ENCODE assay signal across 17 cellular contexts in the genomic region with DNA sequence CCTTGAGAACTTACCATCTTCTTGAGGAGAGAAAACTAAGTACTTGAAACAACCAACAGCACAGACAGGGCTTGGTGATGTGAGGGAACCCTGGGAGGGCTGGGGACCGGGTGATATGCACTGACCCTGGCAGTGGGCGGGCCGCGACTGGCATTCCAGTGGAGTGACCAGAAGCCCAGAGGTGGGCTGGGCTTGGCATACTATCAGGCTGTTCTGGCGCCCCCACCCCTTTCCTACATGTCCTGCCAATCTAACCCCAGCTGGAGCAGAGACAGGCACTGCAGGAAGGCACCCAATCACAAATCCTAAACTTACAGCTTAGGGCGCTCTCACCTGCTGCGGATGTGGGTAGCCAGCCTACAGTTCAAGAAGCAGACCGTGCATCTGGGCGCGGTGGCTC. TPM values are rescaled to one million over a fixed set of nuclear protein-coding genes. Genes with fewer than 3 reads are reported as not detected.
A peak's percentile ranks its signal among the peaks of the same experiment; 100 is the strongest.
DNase-seq lines count a peak whose midpoint lies in the region; TF ChIP-seq lines count a peak whose summit lies in the region.
"Had no signal": no experiment of that assay in that cellular context is flagged by ENCODE, and none has a peak within 500 bp of the region (broad histone marks: within the 10 kb centered on the region; RNA-seq: fewer than 3 reads in every experiment).

No MANE protein-coding gene starts in this region.

- no TSS peak for BruUV-seq in MCF 10A (replicated peaks; lab: Mats Ljungman, UMichigan)
- BruUV-seq in mammary epithelial cell (replicated peaks; lab: Mats Ljungman, UMichigan): no TSS peak

- DNase-seq in MCF 10A (ENCODE audit: unreplicated experiment): peak; percentile 32
- no peak for DNase-seq in mammary epithelial cell
- no peak for DNase-seq in epithelial cell of prostate (ENCODE audit: low read depth, low spot score)
- peak; percentile 60 for DNase-seq in myocyte (ENCODE audit: low read depth)
- no peak for DNase-seq in vagina (ENCODE audit: extremely low spot score in 2 of 2)
- DNase-seq in NCI-H1436 (lab: John Stamatoyannopoulos, UW): no peak
- DNase-seq in activated T-helper 2 cell treated with anti-CD3 and anti-CD28 coated beads, Interferon-gamma antibody, Interleukin-2, Interleukin-4, amounts not matched to agents 10 μg/mL and 5 μg/mL and 100 μg/mL, durations not matched to agents 14 hours and 24 hours and 36 hours (ENCODE audit: low spot score): no peak
- no peak for DNase-seq in medulla oblongata (ENCODE audit: extremely low spot score)
- DNase-seq: 8988T; activated CD8-positive, alpha-beta T cell treated with anti-CD3 and anti-CD28 coated beads for 36 hours; activated gamma-delta T cell treated with Interleukin-2 at 50 U/mL for 16 hours; caudate nucleus; CD8-positive, alpha-beta memory T cell; HCEC 1CT; mucosa of descending colon; NCI-H146; NCI-H510A treated with DMSO at 0.1 percent for 48 hours had no signal

- POLR2A ChIA-PET in MCF 10A (lab: Yijun Ruan, JAX): interaction anchor here (1.9 to 2.9 kb wide), 5 partner anchors 14 to 146 kb away, joined by 8 to 19 read pairs (median 15); a partner anchor contains a TSS

- peaks cover 47% of the 10 kb centered on the region for H3K36me3 Mint-ChIP-seq in MCF 10A (ENCODE audit: insufficient read depth, unreplicated experiment)
- peaks cover 29% of the 10 kb centered on the region for H3K36me3 Mint-ChIP-seq in activated T-helper 2 cell treated with anti-CD3 and anti-CD28 coated beads, Interferon-gamma antibody, Interleukin-2, Interleukin-4, amounts not matched to agents 10 μg/mL and 5 μg/mL and 100 μg/mL, durations not matched to agents 14 hours and 24 hours and 36 hours (ENCODE audit: low read depth)

- no peak overlapping the region for H3K4me2 ChIP-seq in mammary epithelial cell (ENCODE audit: insufficient read depth, low read depth, low read length)

- no peak overlapping the region for H3K9ac ChIP-seq in mammary epithelial cell (ENCODE audit: insufficient read depth, low read length)

- no peaks in the 10 kb centered on the region for H4K20me1 ChIP-seq in mammary epithelial cell (ENCODE audit: insufficient read depth, low read length)

- H3K79me2 ChIP-seq in mammary epithelial cell (ENCODE audit: insufficient read depth, low read length): peaks cover 62% of the 10 kb centered on the region

- no peak overlapping the region for H3K4me3 ChIP-seq in mammary epithelial cell (replicated peaks in 1 of 3; ENCODE audit: insufficient read depth in 1 of 3, low read depth in 2 of 3, low read length in 3 of 3)
- H3K4me3 ChIP-seq in vagina: no peak overlapping the region
- H3K4me3 ChIP-seq: mucosa of descending colon had no signal

- no peaks in the 10 kb centered on the region for H3K9me3 ChIP-seq in mammary epithelial cell (replicated peaks; ENCODE audit: insufficient read depth, low read length)
- H3K9me3 ChIP-seq in vagina: no peaks in the 10 kb centered on the region
- H3K9me3 ChIP-seq: mucosa of descending colon had no signal

- no peak for TF ChIP-seq POLR2A in vagina (IDR thresholded peaks at IDR 0.05)

- CTCF ChIA-PET in MCF 10A (lab: Yijun Ruan, JAX): interaction anchor here (0.8 kb wide), 1 partner anchor 112 kb away, joined by 4 read pairs; no protein-coding TSS in a partner anchor
- CTCF ChIA-PET in mammary epithelial cell (lab: Charles Lee; ENCODE audit: low non-redundant PET): no interaction called here

- no peaks in the 10 kb centered on the region for H3K27me3 Mint-ChIP-seq in MCF 10A (ENCODE audit: insufficient read depth, unreplicated experiment)
- no peaks in the 10 kb centered on the region for H3K27me3 Mint-ChIP-seq in activated T-helper 2 cell treated with anti-CD3 and anti-CD28 coated beads, Interferon-gamma antibody, Interleukin-2, Interleukin-4, amounts not matched to agents 10 μg/mL and 5 μg/mL and 100 μg/mL, durations not matched to agents 14 hours and 24 hours and 36 hours (ENCODE audit: low read depth)
- H3K27me3 Mint-ChIP-seq: activated CD8-positive, alpha-beta T cell treated with anti-CD3 and anti-CD28 coated beads for 36 hours; CD8-positive, alpha-beta memory T cell had no signal

- H3K27ac ChIP-seq in mammary epithelial cell (ENCODE audit: insufficient read depth, low read depth, low read length) (no peak overlapping the region), epithelial cell of prostate (peak overlapping the region; percentile 97), vagina (peak overlapping the region; percentile 93)

- H3K36me3 ChIP-seq in mammary epithelial cell (ENCODE audit: insufficient read depth, low read length) (peaks cover 29% of the 10 kb centered on the region), vagina (peaks cover 4 to 45% of the 10 kb centered on the region in 2 donors)

- H2AFZ ChIP-seq in mammary epithelial cell (ENCODE audit: low read depth, low read length): no peak overlapping the region

- peaks cover 67% of the 10 kb centered on the region for H3K4me1 ChIP-seq in mammary epithelial cell (ENCODE audit: insufficient read depth, low read length)
- H3K4me1 ChIP-seq in vagina: peaks cover 59% of the 10 kb centered on the region

- H3K27ac Mint-ChIP-seq in MCF 10A (ENCODE audit: low read depth, unreplicated experiment): no peak overlapping the region
- no peak overlapping the region for H3K27ac Mint-ChIP-seq in activated T-helper 2 cell treated with anti-CD3 and anti-CD28 coated beads, Interferon-gamma antibody, Interleukin-2, Interleukin-4, amounts not matched to agents 10 μg/mL and 5 μg/mL and 100 μg/mL, durations not matched to agents 14 hours and 24 hours and 36 hours
- H3K27ac Mint-ChIP-seq: activated CD8-positive, alpha-beta T cell treated with anti-CD3 and anti-CD28 coated beads for 36 hours; CD8-positive, alpha-beta memory T cell had no signal

- H3K9me3 Mint-ChIP-seq in MCF 10A (ENCODE audit: unreplicated experiment): no peaks in the 10 kb centered on the region
- no peaks in the 10 kb centered on the region for H3K9me3 Mint-ChIP-seq in activated T-helper 2 cell treated with anti-CD3 and anti-CD28 coated beads, Interferon-gamma antibody, Interleukin-2, Interleukin-4, amounts not matched to agents 10 μg/mL and 5 μg/mL and 100 μg/mL, durations not matched to agents 14 hours and 24 hours and 36 hours
- H3K9me3 Mint-ChIP-seq: activated CD8-positive, alpha-beta T cell treated with anti-CD3 and anti-CD28 coated beads for 36 hours; CD8-positive, alpha-beta memory T cell had no signal

- in situ Hi-C loops in mammary epithelial cell (cut with MboI; ENCODE audit: low sequenced_read_pairs in 2 of 2): no loop called here

- TF ChIP-seq CTCF in MCF 10A (IDR thresholded peaks at IDR 0.05; ENCODE audit: unreplicated experiment): no peak
- no peak for TF ChIP-seq CTCF in mammary epithelial cell (conservative IDR thresholded peaks at IDR 0.05 in 1 of 2, IDR thresholded peaks at IDR 0.05 in 1 of 2; ENCODE audit: extremely low read depth in 1 of 2, insufficient read depth in 1 of 2, low read depth in 1 of 2, low read length in 2 of 2)
- TF ChIP-seq CTCF in vagina (IDR thresholded peaks at IDR 0.05): no peak

- intact Hi-C loops in MCF 10A (cut with micrococcal nuclease) (loop anchor here (2.0 to 5.0 kb wide), 3 partner anchors 23 to 79 kb away; a partner anchor contains a TSS), mammary epithelial cell (cut with micrococcal nuclease) (loop anchor here (2.0 to 5.0 kb wide), 4 partner anchors 53 to 214 kb away; a partner anchor contains a TSS), vagina (cut with DNase I) (no loop called here)
- intact Hi-C loops in activated T-helper 2 cell treated with anti-CD3 and anti-CD28 coated beads, Interferon-gamma antibody, Interleukin-2, Interleukin-4, amounts not matched to agents 10 μg/mL and 5 μg/mL and 100 μg/mL, durations not matched to agents 14 hours and 24 hours and 36 hours (cut with micrococcal nuclease): no loop called here

- WGBS in mammary epithelial cell (ENCODE audit: low coverage, missing lambda C conversion rate): 60% methylated on average over 10 of the region's 10 CpGs

- no peak overlapping the region for H3K4me3 Mint-ChIP-seq in MCF 10A (ENCODE audit: unreplicated experiment)
- H3K4me3 Mint-ChIP-seq in activated T-helper 2 cell treated with anti-CD3 and anti-CD28 coated beads, Interferon-gamma antibody, Interleukin-2, Interleukin-4, amounts not matched to agents 10 μg/mL and 5 μg/mL and 100 μg/mL, durations not matched to agents 14 hours and 24 hours and 36 hours (ENCODE audit: low read depth): no peak overlapping the region
- H3K4me3 Mint-ChIP-seq: activated CD8-positive, alpha-beta T cell treated with anti-CD3 and anti-CD28 coated beads for 36 hours; CD8-positive, alpha-beta memory T cell had no signal

- H3K4me1 Mint-ChIP-seq in MCF 10A (ENCODE audit: insufficient read depth, unreplicated experiment): peaks cover 35% of the 10 kb centered on the region
- peaks cover 3% of the 10 kb centered on the region for H3K4me1 Mint-ChIP-seq in activated T-helper 2 cell treated with anti-CD3 and anti-CD28 coated beads, Interferon-gamma antibody, Interleukin-2, Interleukin-4, amounts not matched to agents 10 μg/mL and 5 μg/mL and 100 μg/mL, durations not matched to agents 14 hours and 24 hours and 36 hours (ENCODE audit: low read depth)

- dilution Hi-C loops in mammary epithelial cell (cut with HindIII; ENCODE audit: low sequenced_read_pairs): no loop called here

- H3K27me3 ChIP-seq in mammary epithelial cell (ENCODE audit: insufficient read depth, low read length) (no peaks in the 10 kb centered on the region), vagina (no peaks in the 10 kb centered on the region)

RNA-seq across cellular contexts. Expression of a gene that starts 54.0 kb away (rescaled TPM):
- total RNA-seq in MCF 10A (2022) (21.5 and 32.8 TPM in 2 replicates), mammary epithelial cell (10 to 100 TPM; 17.3 to 22.4 TPM), myocyte (55.5 and 65.0 TPM in 2 replicates), vagina (7.6 TPM)
- polyA plus RNA-seq in mammary epithelial cell: 13.6 TPM
- polyA minus RNA-seq in mammary epithelial cell: 6.3 TPM
- polyA plus RNA-seq in myocyte (2012): 18.0 TPM
- total RNA-seq in activated T-helper 2 cell treated with anti-CD3 and anti-CD28 coated beads, Interferon-gamma antibody, Interleukin-2, Interleukin-4, amounts not matched to agents 10 μg/mL and 5 μg/mL and 100 μg/mL, durations not matched to agents 14 hours and 24 hours and 36 hours: 24.2 and 25.5 TPM in 2 replicates

RNA-seq across cellular contexts. Expression of a gene that starts 56.9 kb away (rescaled TPM):
- total RNA-seq in MCF 10A (2022) (42.5 and 45.7 TPM in 2 replicates), mammary epithelial cell (100 to 1,000 TPM; 117 to 138 TPM), myocyte (26.6 and 33.0 TPM in 2 replicates), vagina (108 TPM)
- 34.2 TPM for polyA plus RNA-seq in mammary epithelial cell
- 75.7 TPM for polyA minus RNA-seq in mammary epithelial cell
- 69.5 TPM for polyA plus RNA-seq in myocyte (2012)
- total RNA-seq in activated T-helper 2 cell treated with anti-CD3 and anti-CD28 coated beads, Interferon-gamma antibody, Interleukin-2, Interleukin-4, amounts not matched to agents 10 μg/mL and 5 μg/mL and 100 μg/mL, durations not matched to agents 14 hours and 24 hours and 36 hours: 37.2 and 43.3 TPM in 2 replicates

Comparison
In these comparisons a context has a peak if more than half of its experiments do, and no peak if none do; other contexts are left out.
1. DNase-seq: peak in MCF 10A (single experiment) and myocyte (single experiment); none in mammary epithelial cell (single experiment), epithelial cell of prostate (single experiment), vagina (0 of 2), NCI-H1436 (single experiment), activated T-helper 2 cell treated with anti-CD3 and anti-CD28 coated beads, Interferon-gamma antibody, Interleukin-2, Interleukin-4, amounts not matched to agents 10 μg/mL and 5 μg/mL and 100 μg/mL, durations not matched to agents 14 hours and 24 hours and 36 hours (single experiment) and medulla oblongata (single experiment).
2. intact Hi-C loops: an anchor here in MCF 10A (2.0 to 5.0 kb wide) and mammary epithelial cell (2.0 to 5.0 kb wide); none called in vagina and activated T-helper 2 cell treated with anti-CD3 and anti-CD28 coated beads, Interferon-gamma antibody, Interleukin-2, Interleukin-4, amounts not matched to agents 10 μg/mL and 5 μg/mL and 100 μg/mL, durations not matched to agents 14 hours and 24 hours and 36 hours.